In genomic region chr2:71659868-71660518, GRCh38 we compare ENCODE assay signal across 14 cellular contexts.
DNase-seq lines count a peak whose midpoint lies in the region; TF ChIP-seq lines count a peak whose summit lies in the region.
"Had no signal": no experiment of that assay in that cellular context is flagged by ENCODE, and none has a peak within 500 bp of the region (broad histone marks: within the 10 kb centered on the region; RNA-seq: fewer than 3 reads in every experiment).

No MANE protein-coding gene starts in this region.

- H3K4me1 ChIP-seq in neuronal stem cell (ENCODE audit: control insufficient read depth in 2 of 2, insufficient read depth in 1 of 2, low read depth in 1 of 2, low read length in 2 of 2) (no peaks in the 10 kb centered on the region), sigmoid colon (no peaks in the 10 kb centered on the region), colonic mucosa (no peaks in the 10 kb centered on the region)

- no peak overlapping the region for H2BK5ac ChIP-seq in neuronal stem cell (ENCODE audit: low read length)

- DNase-seq in HEK293T (ENCODE audit: extremely low spot score) (peak; percentile 1), coronary artery (ENCODE audit: low spot score) (peak; percentile 57), neuronal stem cell (ENCODE audit: low spot score) (no peak), sigmoid colon (peak; percentile 48), substantia nigra (lab: John Stamatoyannopoulos, UW) (no peak), colonic mucosa (no peak)
- no peak for DNase-seq in stimulated activated CD4-positive, alpha-beta T cell treated with anti-CD3 and anti-CD28 coated beads, Interleukin-2, amount 100 ng/mL, for 24 hours
- DNase-seq: C1 segment of cervical spinal cord; CD4-positive, alpha-beta memory T cell; DMS79; GM23248; H9 had no signal

- TF ChIP-seq POLR2A in sigmoid colon (IDR thresholded peaks at IDR 0.05), result no peak

- no CpG with 5 or more reads among the region's 5 CpGs for WGBS in neuronal stem cell (ENCODE audit: extremely low coverage in 2 of 2, insufficient read length in 2 of 2, insufficient replicate concordance in 1 of 2), 2 donors
- 70 to 80% methylated on average over 5 of the region's 5 CpGs for WGBS in sigmoid colon, 2 donors

- H3K27me3 ChIP-seq in neuronal stem cell (ENCODE audit: control insufficient read depth in 3 of 3, insufficient read depth in 3 of 3, low read depth in 1 of 3, low read length in 3 of 3), result no peaks in the 10 kb centered on the region
- H3K27me3 ChIP-seq in sigmoid colon, result no peaks in the 10 kb centered on the region
- no peaks in the 10 kb centered on the region for H3K27me3 ChIP-seq in colonic mucosa

- H4K8ac ChIP-seq in neuronal stem cell (ENCODE audit: low read depth, low read length), result no peak overlapping the region

- H4K91ac ChIP-seq in neuronal stem cell (ENCODE audit: low read depth, low read length, poor library complexity), result no peak overlapping the region

- no peaks in the 10 kb centered on the region for H3K79me1 ChIP-seq in neuronal stem cell (ENCODE audit: low read depth, low read length)

- TF ChIP-seq CTCF in coronary artery (IDR thresholded peaks at IDR 0.05) (no peak), sigmoid colon (IDR thresholded peaks at IDR 0.05) (no peak), colonic mucosa (IDR thresholded peaks at IDR 0.05) (no peak)

- no peak overlapping the region for H3K4me3 ChIP-seq in coronary artery
- H3K4me3 ChIP-seq in neuronal stem cell (ENCODE audit: low read length in 2 of 2), result no peak overlapping the region
- H3K4me3 ChIP-seq in sigmoid colon, result no peak overlapping the region
- H3K4me3 ChIP-seq in colonic mucosa, result no peak overlapping the region
- H3K4me3 ChIP-seq: GM12878, GM23248 had no signal

- no peak overlapping the region for H3K4me2 ChIP-seq in neuronal stem cell (ENCODE audit: insufficient read depth, low read length, poor library complexity, severe bottlenecking)

- POLR2A ChIA-PET in HEK293T (lab: Yijun Ruan, JAX), result no interaction called here

- H2AK5ac ChIP-seq in neuronal stem cell (ENCODE audit: low read depth, low read length), result no peak overlapping the region

- peak overlapping the region; percentile 25 for H3K23ac ChIP-seq in neuronal stem cell (ENCODE audit: low read depth, low read length, poor library complexity)

- no peak overlapping the region for H3K4ac ChIP-seq in neuronal stem cell (ENCODE audit: low read length)

- H3K9me3 ChIP-seq in neuronal stem cell (replicated peaks in 1 of 2; ENCODE audit: control insufficient read depth in 2 of 2, insufficient read depth in 1 of 2, low read depth in 1 of 2, low read length in 2 of 2) (peaks cover 0 to 7% of the 10 kb centered on the region in 2 donors), sigmoid colon (peaks cover 0 to 13% (median 6%) of the 10 kb centered on the region in 4 donors), colonic mucosa (no peaks in the 10 kb centered on the region)

- no peak for TF ChIP-seq EP300 in sigmoid colon (IDR thresholded peaks at IDR 0.05)

- H2BK12ac ChIP-seq in neuronal stem cell (ENCODE audit: low read length), result peak overlapping the region; percentile 27

- peak overlapping the region; percentile 57 for H3K18ac ChIP-seq in neuronal stem cell (ENCODE audit: low read length)

- CTCF ChIA-PET in HEK293T (lab: Yijun Ruan, JAX), result no interaction called here

- no peak overlapping the region for H2AFZ ChIP-seq in neuronal stem cell (ENCODE audit: low read length)
- H2AFZ ChIP-seq: GM23248 had no signal

- H3K9ac ChIP-seq in neuronal stem cell (ENCODE audit: low read depth, low read length, poor library complexity) (no peak overlapping the region), colonic mucosa (ENCODE audit: low read depth in 2 of 2, low read length in 2 of 2) (no peak overlapping the region)
- H3K9ac ChIP-seq: GM23248 had no signal

- H2BK120ac ChIP-seq in neuronal stem cell (ENCODE audit: low read depth, low read length), result no peak overlapping the region

- H2BK15ac ChIP-seq in neuronal stem cell (ENCODE audit: low read length), result no peak overlapping the region

- H3K14ac ChIP-seq in neuronal stem cell (ENCODE audit: low read length), result peak overlapping the region; percentile 43

- H3K36me3 ChIP-seq in neuronal stem cell (replicated peaks in 1 of 2; ENCODE audit: control insufficient read depth in 2 of 2, insufficient read depth in 2 of 2, low read length in 2 of 2) (no peaks in the 10 kb centered on the region), sigmoid colon (peaks cover 0 to 13% (median 0%) of the 10 kb centered on the region in 4 donors), colonic mucosa (no peaks in the 10 kb centered on the region)

- intact Hi-C loops in sigmoid colon (cut with DNase I) (loop anchor here (10.0 kb wide), 1 partner anchor 85 kb away; no protein-coding TSS in a partner anchor), colonic mucosa (cut with DNase I) (no loop called here)

- H3K27ac ChIP-seq in coronary artery (no peak overlapping the region), neuronal stem cell (replicated peaks; ENCODE audit: low read length) (no peak overlapping the region), sigmoid colon (no peak overlapping the region), substantia nigra (ENCODE audit: low read depth, low read length, poor library complexity, severe bottlenecking) (no peak overlapping the region), colonic mucosa (no peak overlapping the region)
- H3K27ac ChIP-seq: GM23248, HL-60 had no signal

TF ChIP-seq in HEK293T, 16 proteins besides CTCF, POLR2A, EP300 and RAD21:
- TF ChIP-seq TARDBP (IDR thresholded peaks at IDR 0.05), result no peak
- TF ChIP-seq FOXK2 (IDR thresholded peaks at IDR 0.05), result no peak
- TF ChIP-seq, protein P1, sequence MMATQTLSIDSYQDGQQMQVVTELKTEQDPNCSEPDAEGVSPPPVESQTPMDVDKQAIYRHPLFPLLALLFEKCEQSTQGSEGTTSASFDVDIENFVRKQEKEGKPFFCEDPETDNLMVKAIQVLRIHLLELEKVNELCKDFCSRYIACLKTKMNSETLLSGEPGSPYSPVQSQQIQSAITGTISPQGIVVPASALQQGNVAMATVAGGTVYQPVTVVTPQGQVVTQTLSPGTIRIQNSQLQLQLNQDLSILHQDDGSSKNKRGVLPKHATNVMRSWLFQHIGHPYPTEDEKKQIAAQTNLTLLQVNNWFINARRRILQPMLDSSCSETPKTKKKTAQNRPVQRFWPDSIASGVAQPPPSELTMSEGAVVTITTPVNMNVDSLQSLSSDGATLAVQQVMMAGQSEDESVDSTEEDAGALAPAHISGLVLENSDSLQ (IDR thresholded peaks at IDR 0.05), result no peak
- TF ChIP-seq FOXM1 (IDR thresholded peaks at IDR 0.05; ENCODE audit: borderline replicate concordance), result no peak
- no peak for TF ChIP-seq ZNF384 (IDR thresholded peaks at IDR 0.05)
- TF ChIP-seq SP1 (IDR thresholded peaks at IDR 0.05), result no peak

Comparison
In these comparisons a context has a peak if more than half of its experiments do, and no peak if none do; other contexts are left out.
1. DNase-seq: peak in HEK293T (single experiment), coronary artery (single experiment) and sigmoid colon (single experiment); none in neuronal stem cell (single experiment), substantia nigra (0 of 49), colonic mucosa (single experiment) and stimulated activated CD4-positive, alpha-beta T cell treated with anti-CD3 and anti-CD28 coated beads, Interleukin-2, amount 100 ng/mL, for 24 hours (0 of 2).